ENCODE assay signal across 25 cellular contexts in genomic region chr1:223329664-223330420, GRCh38.
"Had no signal": no experiment of that assay in that cellular context is flagged by ENCODE, and none has a peak within 500 bp of the region (broad histone marks: within the 10 kb centered on the region; RNA-seq: fewer than 3 reads in every experiment).

No MANE protein-coding gene starts in this region.

- ATAC-seq: effector memory CD8-positive, alpha-beta T cell; left lobe of liver; natural killer cell; right cardiac atrium; stimulated activated memory B cell treated with anti-CD40 and anti-IgM and Interleukin-4, amounts not matched to agents 10 μg/mL and 1 μg/mL and 100 μg/mL, for 72 hours; stimulated activated naive CD8-positive, alpha-beta T cell treated with anti-CD3 and anti-CD28 coated beads, Interleukin-15, Interleukin-2, amounts not matched to agents 100 U/mL and 50 U/mL, for 24 hours had no signal

- H3K4me1 Mint-ChIP-seq: memory B cell; natural killer cell; neural crest cell; stimulated activated memory B cell treated with anti-CD40 and anti-IgM and Interleukin-4, amounts not matched to agents 10 μg/mL and 1 μg/mL and 100 μg/mL, for 72 hours had no signal

- H3K36me3 ChIP-seq: esophagus squamous epithelium, neutrophil, prostate gland, sigmoid colon, spleen, tibial artery, upper lobe of left lung, vagina had no signal

- H3K4me3 Mint-ChIP-seq: effector memory CD8-positive, alpha-beta T cell; memory B cell; natural killer cell; neural crest cell; stimulated activated memory B cell treated with anti-CD40 and anti-IgM and Interleukin-4, amounts not matched to agents 10 μg/mL and 1 μg/mL and 100 μg/mL, for 72 hours had no signal

- DNase-seq: cortex of kidney; effector memory CD8-positive, alpha-beta T cell; erythroblast; esophagus squamous epithelium; foreskin melanocyte; head of caudate nucleus; natural killer cell; right cardiac atrium; sigmoid colon; spleen; stimulated activated CD4-positive, alpha-beta T cell treated with anti-CD3 and anti-CD28 coated beads, Interleukin-4, amount 100 ng/mL, for 4 hours; stimulated activated naive CD8-positive, alpha-beta T cell treated with anti-CD3 and anti-CD28 coated beads, Interleukin-15, Interleukin-2, amounts not matched to agents 100 U/mL and 50 U/mL, for 24 hours; substantia nigra; testis; tibial artery; upper lobe of left lung had no signal

- H3K27me3 ChIP-seq: esophagus squamous epithelium, neutrophil, sigmoid colon, testis, tibial artery, upper lobe of left lung, vagina had no signal

- H3K27ac ChIP-seq: neutrophil, prostate gland, sigmoid colon, skin epidermis, spleen, testis, tibial artery, upper lobe of left lung, vagina had no signal

- H3K36me3 Mint-ChIP-seq: memory B cell; natural killer cell; stimulated activated memory B cell treated with anti-CD40 and anti-IgM and Interleukin-4, amounts not matched to agents 10 μg/mL and 1 μg/mL and 100 μg/mL, for 72 hours had no signal

- H3K27ac Mint-ChIP-seq: effector memory CD8-positive, alpha-beta T cell; memory B cell; natural killer cell; stimulated activated memory B cell treated with anti-CD40 and anti-IgM and Interleukin-4, amounts not matched to agents 10 μg/mL and 1 μg/mL and 100 μg/mL, for 72 hours had no signal

- H3K27me3 Mint-ChIP-seq: effector memory CD8-positive, alpha-beta T cell; stimulated activated memory B cell treated with anti-CD40 and anti-IgM and Interleukin-4, amounts not matched to agents 10 μg/mL and 1 μg/mL and 100 μg/mL, for 72 hours had no signal

- H3K4me1 ChIP-seq: prostate gland, spleen, upper lobe of left lung, vagina had no signal

- H3K9me3 ChIP-seq: esophagus squamous epithelium, neutrophil, prostate gland, sigmoid colon, spleen, testis, tibial artery, upper lobe of left lung, vagina had no signal

- H3K4me3 ChIP-seq: esophagus squamous epithelium, lung, prostate gland, sigmoid colon, skin epidermis, spleen, testis, tibial artery, upper lobe of left lung, vagina had no signal

- H3K9me3 Mint-ChIP-seq: effector memory CD8-positive, alpha-beta T cell; natural killer cell had no signal
